29 cellular contexts compared by ENCODE assay signal in genomic region chr1:194503209-194503608, GRCh38.
DNase-seq lines count a peak whose midpoint lies in the region; ATAC-seq and FAIRE-seq lines count a peak whose summit lies in the region.
"Had no signal": no experiment of that assay in that cellular context is flagged by ENCODE, and none has a peak within 500 bp of the region (broad histone marks: within the 10 kb centered on the region; RNA-seq: fewer than 3 reads in every experiment).

No MANE protein-coding gene starts in this region.

- H3K79me1 ChIP-seq in neuronal stem cell (ENCODE audit: low read depth, low read length), result no peaks in the 10 kb centered on the region

- FAIRE-seq in urothelium cell line (lab: Jason Lieb, UNC), result no peak
- FAIRE-seq: colon had no signal

- no peaks in the 10 kb centered on the region for H3K4me1 Mint-ChIP-seq in activated T-cell treated with anti-CD3 and anti-CD28 coated beads, Interleukin-2, amount 50 U/mL, for 72 hours (ENCODE audit: low read depth)
- H3K4me1 Mint-ChIP-seq: activated naive CD8-positive, alpha-beta T cell treated with anti-CD3 and anti-CD28 coated beads, Interleukin-2, amount 50 U/mL, for 24 hours; nephron had no signal

- no peaks in the 10 kb centered on the region for H3K9me3 ChIP-seq in neuronal stem cell (replicated peaks in 1 of 2; ENCODE audit: control insufficient read depth in 2 of 2, insufficient read depth in 1 of 2, low read depth in 1 of 2, low read length in 2 of 2)
- H3K9me3 ChIP-seq: left lung, sigmoid colon, suprapubic skin, vagina had no signal

- H3K4ac ChIP-seq in neuronal stem cell (ENCODE audit: low read length), result no peak overlapping the region

- in situ Hi-C loops in G401 (cut with HindIII; ENCODE audit: low sequenced_read_pairs), result no loop called here

- H3K18ac ChIP-seq in neuronal stem cell (ENCODE audit: low read length), result no peak overlapping the region

- H3K36me3 Mint-ChIP-seq in activated T-cell treated with anti-CD3 and anti-CD28 coated beads, Interleukin-2, amount 50 U/mL, for 72 hours (ENCODE audit: insufficient read depth in 2 of 2), result no peaks in the 10 kb centered on the region
- H3K36me3 Mint-ChIP-seq: mesothelial cell of epicardium had no signal

- no peak overlapping the region for H3K23ac ChIP-seq in neuronal stem cell (ENCODE audit: low read depth, low read length, poor library complexity)

- peak; percentile 31 for DNase-seq in SIG-M5 treated with dmso at 0.1 percent for 504 hours (lab: John Stamatoyannopoulos, UW; ENCODE audit: unreplicated experiment)
- DNase-seq in SIG-M5 (lab: John Stamatoyannopoulos, UW), result no peak
- DNase-seq in neuronal stem cell (ENCODE audit: low spot score), result no peak
- no peak for DNase-seq in G401 (ENCODE audit: low spot score)
- DNase-seq in activated T-cell treated with anti-CD3 and anti-CD28 coated beads, Interleukin-2, amount 50 U/mL, for 72 hours, result no peak
- DNase-seq in urothelium cell line (ENCODE audit: low spot score), result no peak
- DNase-seq: 8988T; activated CD4-positive, alpha-beta T cell treated with anti-CD3 and anti-CD28 coated beads, Interleukin-2, amount 50 U/mL, for 4 hours; activated effector memory CD4-positive, alpha-beta T cell treated with anti-CD3 and anti-CD28 coated beads, Interleukin-2, amount 50 U/mL, for 16 hours; activated naive CD8-positive, alpha-beta T cell treated with anti-CD3 and anti-CD28 coated beads, Interleukin-2, amount 50 U/mL, for 24 hours; AML-193; brain microvascular endothelial cell; head of caudate nucleus; HFFc6; left lung; NCI-H1417 treated with DMSO at 0.1 percent for 48 hours; NCI-H524 treated with DMSO at 0.1 percent for 48 hours; posterior cingulate gyrus; Right ventricle myocardium superior; sigmoid colon had no signal

- no CpG with 5 or more reads among the region's 2 CpGs for WGBS in neuronal stem cell (ENCODE audit: extremely low coverage in 2 of 2, insufficient read length in 2 of 2, insufficient replicate concordance in 1 of 2), 2 donors

- no peak overlapping the region for H4K8ac ChIP-seq in neuronal stem cell (ENCODE audit: low read depth, low read length)

- H2AFZ ChIP-seq in neuronal stem cell (ENCODE audit: low read length), result peak overlapping the region; percentile 10

- no peak overlapping the region for H3K14ac ChIP-seq in neuronal stem cell (ENCODE audit: low read length)

- H4K91ac ChIP-seq in neuronal stem cell (ENCODE audit: low read depth, low read length, poor library complexity), result no peak overlapping the region

- H3K4me1 ChIP-seq in neuronal stem cell (ENCODE audit: control insufficient read depth in 2 of 2, insufficient read depth in 1 of 2, low read depth in 1 of 2, low read length in 2 of 2), result no peaks in the 10 kb centered on the region
- H3K4me1 ChIP-seq: left lung, sigmoid colon, suprapubic skin, vagina had no signal

- H3K36me3 ChIP-seq in neuronal stem cell (replicated peaks in 1 of 2; ENCODE audit: control insufficient read depth in 2 of 2, insufficient read depth in 2 of 2, low read length in 2 of 2), result no peaks in the 10 kb centered on the region
- H3K36me3 ChIP-seq: brain microvascular endothelial cell, left lung, sigmoid colon, suprapubic skin, vagina had no signal

- peak; percentile 49 for ATAC-seq in HG02588 (IDR thresholded peaks at IDR 0.05; ENCODE audit: unreplicated experiment)
- peak; percentile 70 for ATAC-seq in HG03521 (IDR thresholded peaks at IDR 0.05; ENCODE audit: unreplicated experiment)
- no peak for ATAC-seq in activated T-cell treated with anti-CD3 and anti-CD28 coated beads, Interleukin-2, amount 50 U/mL, for 72 hours (replicated peaks in 1 of 2)
- ATAC-seq: activated naive CD8-positive, alpha-beta T cell treated with anti-CD3 and anti-CD28 coated beads, Interleukin-2, amount 50 U/mL, for 24 hours; left lung had no signal

- H2AK5ac ChIP-seq in neuronal stem cell (ENCODE audit: low read depth, low read length), result no peak overlapping the region

- no peaks in the 10 kb centered on the region for H3K27me3 ChIP-seq in neuronal stem cell (ENCODE audit: control insufficient read depth in 3 of 3, insufficient read depth in 3 of 3, low read depth in 1 of 3, low read length in 3 of 3)
- H3K27me3 ChIP-seq: brain microvascular endothelial cell, left lung, sigmoid colon, suprapubic skin, vagina had no signal

- no peak overlapping the region for H3K27ac ChIP-seq in neuronal stem cell (replicated peaks; ENCODE audit: low read length)
- H3K27ac ChIP-seq: brain microvascular endothelial cell, left lung, sigmoid colon, suprapubic skin, vagina, VCaP had no signal

- H3K4me3 Mint-ChIP-seq in activated T-cell treated with anti-CD3 and anti-CD28 coated beads, Interleukin-2, amount 50 U/mL, for 72 hours, result no peak overlapping the region
- H3K4me3 Mint-ChIP-seq: activated naive CD8-positive, alpha-beta T cell treated with anti-CD3 and anti-CD28 coated beads, Interleukin-2, amount 50 U/mL, for 24 hours; HFFc6; mesothelial cell of epicardium; nephron; T-helper 1 cell treated with Interleukin-12 subunit alpha and Interleukin-12 subunit beta and Interleukin-4 antibody, amounts not matched to agents 30 μg/mL and 1 μg/mL, for 36 hours had no signal

- H3K27ac Mint-ChIP-seq in activated T-cell treated with anti-CD3 and anti-CD28 coated beads, Interleukin-2, amount 50 U/mL, for 72 hours, result no peak overlapping the region
- H3K27ac Mint-ChIP-seq: activated naive CD8-positive, alpha-beta T cell treated with anti-CD3 and anti-CD28 coated beads, Interleukin-2, amount 50 U/mL, for 24 hours; HFFc6; mesothelial cell of epicardium; nephron; T-helper 1 cell treated with Interleukin-12 subunit alpha and Interleukin-12 subunit beta and Interleukin-4 antibody, amounts not matched to agents 30 μg/mL and 1 μg/mL, for 36 hours had no signal

- H2BK15ac ChIP-seq in neuronal stem cell (ENCODE audit: low read length), result no peak overlapping the region

- no peak overlapping the region for H3K9ac ChIP-seq in neuronal stem cell (ENCODE audit: low read depth, low read length, poor library complexity)

- H3K9me3 Mint-ChIP-seq in activated T-cell treated with anti-CD3 and anti-CD28 coated beads, Interleukin-2, amount 50 U/mL, for 72 hours, result no peaks in the 10 kb centered on the region
- H3K9me3 Mint-ChIP-seq: activated naive CD8-positive, alpha-beta T cell treated with anti-CD3 and anti-CD28 coated beads, Interleukin-2, amount 50 U/mL, for 24 hours; HFFc6; mesothelial cell of epicardium; nephron; T-helper 1 cell treated with Interleukin-12 subunit alpha and Interleukin-12 subunit beta and Interleukin-4 antibody, amounts not matched to agents 30 μg/mL and 1 μg/mL, for 36 hours had no signal

- H3K4me3 ChIP-seq in neuronal stem cell (ENCODE audit: low read length in 2 of 2), result no peak overlapping the region
- H3K4me3 ChIP-seq: left lung, sigmoid colon, suprapubic skin, vagina had no signal

- H3K27me3 Mint-ChIP-seq in activated T-cell treated with anti-CD3 and anti-CD28 coated beads, Interleukin-2, amount 50 U/mL, for 72 hours (ENCODE audit: low read depth), result peaks cover 6% of the 10 kb centered on the region
- H3K27me3 Mint-ChIP-seq: activated naive CD8-positive, alpha-beta T cell treated with anti-CD3 and anti-CD28 coated beads, Interleukin-2, amount 50 U/mL, for 24 hours had no signal

- no peak overlapping the region for H2BK5ac ChIP-seq in neuronal stem cell (ENCODE audit: low read length)

- no peak overlapping the region for H3K4me2 ChIP-seq in neuronal stem cell (ENCODE audit: insufficient read depth, low read length, poor library complexity, severe bottlenecking)

- H2BK120ac ChIP-seq in neuronal stem cell (ENCODE audit: low read depth, low read length), result no peak overlapping the region

- no peak overlapping the region for H2BK12ac ChIP-seq in neuronal stem cell (ENCODE audit: low read length)

Comparison
In these comparisons a context has a peak if more than half of its experiments do, and no peak if none do; other contexts are left out.
1. ATAC-seq: peak in HG02588 (single experiment) and HG03521 (single experiment); none in activated T-cell treated with anti-CD3 and anti-CD28 coated beads, Interleukin-2, amount 50 U/mL, for 72 hours (0 of 2).